ENCODE assay signal across 14 cellular contexts in genomic region chr21:42669069-42669468, GRCh38. TPM values are rescaled to one million over a fixed set of nuclear protein-coding genes. Genes with fewer than 3 reads are reported as not detected.
DNase-seq lines count a peak whose midpoint lies in the region; ATAC-seq and TF ChIP-seq lines count a peak whose summit lies in the region.
"Had no signal": no experiment of that assay in that cellular context is flagged by ENCODE, and none has a peak within 500 bp of the region (broad histone marks: within the 10 kb centered on the region; RNA-seq: fewer than 3 reads in every experiment).

No MANE protein-coding gene starts in this region.

- H3K36me3 ChIP-seq in adipocyte (ENCODE audit: control insufficient read depth, insufficient read depth, low read length, severe bottlenecking) (no peaks in the 10 kb centered on the region), gastrocnemius medialis (no peaks in the 10 kb centered on the region)
- H3K36me3 ChIP-seq: upper lobe of left lung had no signal

- H3K4me3 ChIP-seq in adipocyte (ENCODE audit: low read length) = peak overlapping the region; percentile 46
- H3K4me3 ChIP-seq in right cardiac atrium (ENCODE audit: low read length) = no peak overlapping the region
- peak overlapping the region in 1 of 4 donors; percentile 17 for H3K4me3 ChIP-seq in gastrocnemius medialis
- H3K4me3 ChIP-seq: upper lobe of left lung had no signal

- DNase-seq in NCI-H1092 treated with DMSO at 0.1 percent for 48 hours (lab: John Stamatoyannopoulos, UW) (peak; percentile 11), NCI-H1092 (lab: John Stamatoyannopoulos, UW) (no peak), adipocyte (ENCODE audit: low read depth) (no peak), right cardiac atrium (peak in 2 of 3 donors; percentile 75 to 83), gastrocnemius medialis (no peak), NCI-H2196 (lab: John Stamatoyannopoulos, UW; ENCODE audit: unreplicated experiment) (no peak), NCI-H1105 (lab: John Stamatoyannopoulos, UW) (no peak)
- DNase-seq: 8988T; activated CD4-positive, alpha-beta T cell treated with anti-CD3 and anti-CD28 coated beads, Interleukin-2, amount 50 U/mL, for 48 hours; COR-L47; islet precursor cell; naive thymus-derived CD8-positive, alpha-beta T cell had no signal

- ATAC-seq in right cardiac atrium = peak; percentile 29 to 41
- peak in 1 of 2 donors; percentile 30 for ATAC-seq in gastrocnemius medialis
- no peak for ATAC-seq in HG02642 (IDR thresholded peaks at IDR 0.05; ENCODE audit: poor library complexity, unreplicated experiment)
- ATAC-seq: naive thymus-derived CD8-positive, alpha-beta T cell had no signal

- TF ChIP-seq CTCF in gastrocnemius medialis (IDR thresholded peaks at IDR 0.05 in 4 of 5, conservative IDR thresholded peaks at IDR 0.05 in 1 of 5) = no peak

- H3K4me1 ChIP-seq in adipocyte (ENCODE audit: control insufficient read depth, insufficient read depth, low read length) = peaks cover 8% of the 10 kb centered on the region
- no peaks in the 10 kb centered on the region for H3K4me1 ChIP-seq in right cardiac atrium (ENCODE audit: control insufficient read depth, insufficient read depth, low read length)
- H3K4me1 ChIP-seq in gastrocnemius medialis = no peaks in the 10 kb centered on the region

- H3K27ac ChIP-seq in right cardiac atrium (ENCODE audit: low read length) (no peak overlapping the region), gastrocnemius medialis (peak overlapping the region; percentile 18 to 39 (median 24))
- H3K27ac ChIP-seq: upper lobe of left lung had no signal

- in situ Hi-C loops in gastrocnemius medialis (cut with MboI; ENCODE audit: low sequenced_read_pairs in 4 of 4) = no loop called here

- 41% methylated on average over 13 of the region's 13 CpGs for whole genome bisulfite sequencing in right cardiac atrium

- H3K27me3 ChIP-seq in adipocyte (replicated peaks; ENCODE audit: control insufficient read depth, insufficient read depth, low read length) = peaks cover 34% of the 10 kb centered on the region
- H3K27me3 ChIP-seq in right cardiac atrium (ENCODE audit: control insufficient read depth, insufficient read depth) = no peaks in the 10 kb centered on the region
- H3K27me3 ChIP-seq in gastrocnemius medialis = peaks cover 12 to 16% (median 16%) of the 10 kb centered on the region in 3 donors
- H3K27me3 ChIP-seq: upper lobe of left lung had no signal

- no peak overlapping the region for H3K9ac ChIP-seq in adipocyte (ENCODE audit: low read length)

- TF ChIP-seq POLR2A in gastrocnemius medialis (IDR thresholded peaks at IDR 0.05) = no peak

- H3K9me3 ChIP-seq in adipocyte (ENCODE audit: control insufficient read depth, low read length) (no peaks in the 10 kb centered on the region), right cardiac atrium (ENCODE audit: control insufficient read depth, low read length) (no peaks in the 10 kb centered on the region), gastrocnemius medialis (no peaks in the 10 kb centered on the region)
- H3K9me3 ChIP-seq: upper lobe of left lung had no signal

- intact Hi-C loops in right cardiac atrium (cut with DNase I) = no loop called here
- intact Hi-C loops in gastrocnemius medialis (cut with DNase I; ENCODE audit: low total_unique reads) = no loop called here

RNA-seq across cellular contexts. Expression of gene PDE9A, which starts 15.6 kb away (rescaled TPM):
- total RNA-seq in right cardiac atrium (1 to 10 TPM; 1.5 to 2.8 (median 2.3) TPM), gastrocnemius medialis (1 to 10 TPM; 1.4 to 4.5 (median 1.8) TPM)
- 4.1 TPM for polyA plus RNA-seq in right cardiac atrium

Comparison
In these comparisons a context has a peak if more than half of its experiments do, and no peak if none do; other contexts are left out.
1. DNase-seq: peak in NCI-H1092 treated with DMSO at 0.1 percent for 48 hours (single experiment) and right cardiac atrium (2 of 3); none in NCI-H1092 (single experiment), adipocyte (single experiment), gastrocnemius medialis (0 of 2), NCI-H2196 (single experiment) and NCI-H1105 (single experiment).